ENCODE assay signal across 18 cellular contexts in the genomic region with DNA sequence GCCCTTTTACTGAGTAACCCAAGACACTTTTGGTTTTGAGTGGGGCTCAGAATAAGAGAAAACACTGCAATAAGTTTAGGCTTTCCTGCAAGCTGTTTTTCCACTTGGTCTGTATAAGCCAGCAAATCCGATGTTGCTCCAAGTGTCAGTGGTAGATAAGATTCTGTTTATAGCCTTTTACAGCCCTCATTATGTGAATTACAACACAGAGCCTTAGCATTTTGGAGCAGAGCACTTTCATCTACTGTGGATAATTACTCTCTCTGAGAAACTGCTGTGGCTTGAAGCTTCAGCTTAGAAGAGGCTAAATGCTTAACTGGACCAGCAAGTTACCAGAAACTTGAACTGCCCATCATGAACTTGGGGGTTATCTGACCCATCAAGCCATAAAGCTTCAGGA.
A peak's percentile ranks its signal among the peaks of the same experiment; 100 is the strongest.
DNase-seq lines count a peak whose midpoint lies in the region; ATAC-seq and TF ChIP-seq lines count a peak whose summit lies in the region.
"Had no signal": no experiment of that assay in that cellular context is flagged by ENCODE, and none has a peak within 500 bp of the region (broad histone marks: within the 10 kb centered on the region; RNA-seq: fewer than 3 reads in every experiment).

No MANE protein-coding gene starts in this region.

- no peak for DNase-seq in Right ventricle myocardium superior
- no peak for DNase-seq in heart left ventricle
- DNase-seq in colonic mucosa: peak; percentile 19
- DNase-seq in mucosa of descending colon: peak in 1 of 3 donors; percentile 19
- DNase-seq in transverse colon: peak; percentile 8
- DNase-seq in inferior parietal cortex (ENCODE audit: extremely low spot score): no peak
- DNase-seq in activated T-cell treated with anti-CD3 and anti-CD28 coated beads, Interleukin-2, amount 50 U/mL, for 4 hours: no peak
- no peak for DNase-seq in SHP77 (lab: John Stamatoyannopoulos, UW)
- DNase-seq: AML-193; Caco-2; CD4-positive, alpha-beta T cell; GDM1; HCEC 1CT had no signal

- in situ Hi-C loops in transverse colon (cut with MboI; ENCODE audit: low pct_ligation_motif_present in 1 of 4, low pct_unique_long_range_greater_than_20kb in 1 of 4, low sequenced_read_pairs in 3 of 4): no loop called here

- 22 to 43% (median 26%) methylated on average over 1 of the region's 1 CpG for WGBS in heart left ventricle, 4 donors
- WGBS in transverse colon (ENCODE audit: low coverage in 1 of 2), 2 donors: 9% methylated on average over 1 of the region's 1 CpG; no CpG with 5 or more reads in 1 of the 2 donors

- no peaks in the 10 kb centered on the region for H3K36me3 ChIP-seq in heart left ventricle
- H3K36me3 ChIP-seq in colonic mucosa: no peaks in the 10 kb centered on the region
- H3K36me3 ChIP-seq in mucosa of descending colon (ENCODE audit: low read depth): no peaks in the 10 kb centered on the region
- H3K36me3 ChIP-seq in transverse colon: no peaks in the 10 kb centered on the region

- H3K9me3 ChIP-seq in heart left ventricle (no peaks in the 10 kb centered on the region), colonic mucosa (no peaks in the 10 kb centered on the region), mucosa of descending colon (no peaks in the 10 kb centered on the region), transverse colon (no peaks in the 10 kb centered on the region)
- H3K9me3 ChIP-seq: A549, Caco-2 had no signal

- H3K27me3 ChIP-seq in heart left ventricle (no peaks in the 10 kb centered on the region), colonic mucosa (no peaks in the 10 kb centered on the region), transverse colon (no peaks in the 10 kb centered on the region)

- no peak for TF ChIP-seq EP300 in transverse colon (IDR thresholded peaks at IDR 0.05; ENCODE audit: low read depth)

- intact Hi-C loops in Right ventricle myocardium superior (cut with DNase I) (no loop called here), heart left ventricle (cut with DNase I) (no loop called here), colonic mucosa (cut with DNase I) (no loop called here), mucosa of descending colon (cut with DNase I, micrococcal nuclease) (no loop called here), transverse colon (cut with DNase I; ENCODE audit: low total_unique reads) (no loop called here)

- no peak overlapping the region for H3K27ac ChIP-seq in heart left ventricle
- no peak overlapping the region for H3K27ac ChIP-seq in colonic mucosa
- no peak overlapping the region for H3K27ac ChIP-seq in transverse colon
- H3K27ac ChIP-seq: 22Rv1, A549, C4-2B, HL-60 had no signal

- TF ChIP-seq POLR2A in heart left ventricle (IDR thresholded peaks at IDR 0.05) (no peak), transverse colon (IDR thresholded peaks at IDR 0.05) (no peak)

- H3K9ac ChIP-seq in colonic mucosa (ENCODE audit: low read depth in 2 of 2, low read length in 2 of 2): no peak overlapping the region

- peaks cover 10% of the 10 kb centered on the region for H3K9me3 Mint-ChIP-seq in activated T-cell treated with anti-CD3 and anti-CD28 coated beads, Interleukin-2, amount 50 U/mL, for 4 hours
- H3K9me3 Mint-ChIP-seq: GM23338 had no signal

- TF ChIP-seq CTCF in heart left ventricle (IDR thresholded peaks at IDR 0.05): no peak
- TF ChIP-seq CTCF in colonic mucosa (IDR thresholded peaks at IDR 0.05): no peak
- no peak for TF ChIP-seq CTCF in mucosa of descending colon (IDR thresholded peaks at IDR 0.05)
- no peak for TF ChIP-seq CTCF in transverse colon (IDR thresholded peaks at IDR 0.05)

- no peaks in the 10 kb centered on the region for H3K27me3 Mint-ChIP-seq in activated T-cell treated with anti-CD3 and anti-CD28 coated beads, Interleukin-2, amount 50 U/mL, for 4 hours (ENCODE audit: low read depth)
- H3K27me3 Mint-ChIP-seq: CD4-positive, alpha-beta T cell had no signal

- no peak overlapping the region for H3K4me3 ChIP-seq in heart left ventricle
- H3K4me3 ChIP-seq in colonic mucosa: no peak overlapping the region
- H3K4me3 ChIP-seq in mucosa of descending colon: no peak overlapping the region
- no peak overlapping the region for H3K4me3 ChIP-seq in transverse colon
- H3K4me3 ChIP-seq: A549, GM23338 had no signal

- no peaks in the 10 kb centered on the region for H3K36me3 Mint-ChIP-seq in activated T-cell treated with anti-CD3 and anti-CD28 coated beads, Interleukin-2, amount 50 U/mL, for 4 hours (ENCODE audit: insufficient read depth)

- H3K4me1 ChIP-seq in heart left ventricle (no peaks in the 10 kb centered on the region), colonic mucosa (no peaks in the 10 kb centered on the region), mucosa of descending colon (ENCODE audit: low read depth) (peaks cover 13% of the 10 kb centered on the region), transverse colon (peaks cover 0 to 4% (median 0%) of the 10 kb centered on the region in 4 donors)
- H3K4me1 ChIP-seq: A549, Caco-2 had no signal

- H3K4me3 Mint-ChIP-seq in activated T-cell treated with anti-CD3 and anti-CD28 coated beads, Interleukin-2, amount 50 U/mL, for 4 hours: no peak overlapping the region
- H3K4me3 Mint-ChIP-seq: CD4-positive, alpha-beta T cell; GM23338 had no signal

- ATAC-seq in Right ventricle myocardium superior (ENCODE audit: poor library complexity): peak; percentile 49
- ATAC-seq in heart left ventricle: no peak
- peak; percentile 81 for ATAC-seq in mucosa of descending colon
- ATAC-seq in activated T-cell treated with anti-CD3 and anti-CD28 coated beads, Interleukin-2, amount 50 U/mL, for 4 hours: no peak
- ATAC-seq: A549, GM23338 had no signal

- no peaks in the 10 kb centered on the region for H3K4me1 Mint-ChIP-seq in activated T-cell treated with anti-CD3 and anti-CD28 coated beads, Interleukin-2, amount 50 U/mL, for 4 hours (ENCODE audit: low read depth)
- H3K4me1 Mint-ChIP-seq: GM23338 had no signal

Comparison
In these comparisons a context has a peak if more than half of its experiments do, and no peak if none do; other contexts are left out.
1. ATAC-seq: peak in Right ventricle myocardium superior (single experiment) and mucosa of descending colon (single experiment); none in heart left ventricle (0 of 4) and activated T-cell treated with anti-CD3 and anti-CD28 coated beads, Interleukin-2, amount 50 U/mL, for 4 hours (0 of 2).
2. DNase-seq: peak in colonic mucosa (single experiment) and transverse colon (single experiment); none in Right ventricle myocardium superior (single experiment), heart left ventricle (0 of 5), inferior parietal cortex (single experiment), activated T-cell treated with anti-CD3 and anti-CD28 coated beads, Interleukin-2, amount 50 U/mL, for 4 hours (single experiment) and SHP77 (0 of 2).